ENCODE assay signal across 23 cellular contexts in the genomic region with DNA sequence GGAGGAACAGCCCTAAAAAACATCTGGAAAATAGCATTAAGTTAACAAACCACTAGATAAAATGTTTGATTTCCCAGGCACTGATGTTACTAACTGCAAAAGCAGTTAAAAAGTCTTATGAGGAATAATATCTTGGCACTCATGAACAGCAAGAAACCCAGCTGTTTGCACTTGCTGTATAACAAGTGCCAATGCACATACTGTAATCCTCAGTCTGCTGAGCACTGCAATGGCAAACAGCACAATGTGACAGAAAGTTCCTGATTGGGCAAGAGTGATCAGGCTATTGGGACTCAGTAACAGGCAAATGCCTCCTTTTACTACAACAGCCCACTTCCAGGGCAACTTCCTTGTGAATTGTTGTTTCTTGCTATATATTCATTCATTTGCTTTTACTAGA.
"Had no signal": no experiment of that assay in that cellular context is flagged by ENCODE, and none has a peak within 500 bp of the region (broad histone marks: within the 10 kb centered on the region; RNA-seq: fewer than 3 reads in every experiment).

No MANE protein-coding gene starts in this region.

- H3K27ac ChIP-seq: adrenal gland, body of pancreas, colonic mucosa, dorsolateral prefrontal cortex, gastrocnemius medialis, ovary, psoas muscle, tibial nerve had no signal

- H3K27me3 Mint-ChIP-seq: activated naive CD8-positive, alpha-beta T cell had no signal

- H3K4me3 Mint-ChIP-seq: activated naive CD8-positive, alpha-beta T cell; naive thymus-derived CD4-positive, alpha-beta T cell had no signal

- H3K27ac Mint-ChIP-seq: activated naive CD8-positive, alpha-beta T cell; naive thymus-derived CD4-positive, alpha-beta T cell had no signal

- H3K9me3 Mint-ChIP-seq: naive thymus-derived CD4-positive, alpha-beta T cell had no signal

- H3K9me3 ChIP-seq: adrenal gland, body of pancreas, colonic mucosa, gastrocnemius medialis, ovary, psoas muscle, tibial nerve had no signal

- H3K36me3 ChIP-seq: adrenal gland, colonic mucosa, gastrocnemius medialis, ovary, tibial nerve had no signal

- H3K27me3 ChIP-seq: adrenal gland, body of pancreas, colonic mucosa, dorsolateral prefrontal cortex, gastrocnemius medialis, ovary, tibial nerve had no signal

- H3K4me1 ChIP-seq: adrenal gland, colonic mucosa, gastrocnemius medialis, psoas muscle had no signal

- DNase-seq: activated CD4-positive, alpha-beta T cell treated with anti-CD3 and anti-CD28 coated beads for 48 hours; activated CD4-positive, alpha-beta T cell treated with anti-CD3 and anti-CD28 coated beads, Interleukin-2, amount 50 U/mL, for 48 hours; activated CD8-positive, alpha-beta memory T cell treated with anti-CD3 and anti-CD28 coated beads for 24 hours; activated effector memory CD4-positive, alpha-beta T cell treated with Interleukin-2 at 50 U/mL for 16 hours; activated naive CD4-positive, alpha-beta T cell treated with Interleukin-2 at 50 U/mL for 16 hours; adrenal gland; aorta; cerebellar nuclear complex; colonic mucosa; dorsolateral prefrontal cortex; effector memory CD4-positive, alpha-beta T cell; gastrocnemius medialis; glutamatergic neuron; mammary epithelial cell; naive thymus-derived CD4-positive, alpha-beta T cell; ovary; psoas muscle; stimulated activated CD4-positive, alpha-beta T cell treated with anti-CD3 and anti-CD28 coated beads, Interleukin-2, amount 100 ng/mL, for 48 hours; stimulated activated naive CD4-positive, alpha-beta T cell treated with Interleukin-2 at 50 U/mL for 16 hours; T-helper 2 cell had no signal

- ATAC-seq: body of pancreas; gastrocnemius medialis; naive thymus-derived CD4-positive, alpha-beta T cell; psoas muscle had no signal

- H3K4me3 ChIP-seq: adrenal gland, body of pancreas, colonic mucosa, dorsolateral prefrontal cortex, gastrocnemius medialis, ovary, psoas muscle, tibial nerve had no signal

- H3K36me3 Mint-ChIP-seq: naive thymus-derived CD4-positive, alpha-beta T cell had no signal
